ENCODE assay signal across 13 cellular contexts in the genomic region with DNA sequence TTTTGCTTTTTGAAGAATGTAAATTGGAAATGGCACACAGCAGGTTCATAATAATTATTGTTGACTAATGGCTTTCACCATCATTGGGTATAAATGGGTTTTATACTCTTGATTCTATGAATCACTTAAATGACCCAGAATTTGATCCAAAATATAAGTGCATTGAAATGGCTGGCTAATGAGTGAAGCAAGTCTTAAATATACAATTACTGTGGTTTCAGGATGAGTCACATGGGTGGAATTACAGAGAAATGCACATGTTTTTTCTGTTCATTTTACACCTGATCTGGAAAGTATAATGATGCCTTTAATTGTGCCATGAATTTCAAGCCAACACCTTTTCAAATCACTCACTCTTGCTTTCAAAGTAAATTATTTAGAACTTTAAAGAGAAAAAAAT.
DNase-seq lines count a peak whose midpoint lies in the region; ATAC-seq lines count a peak whose summit lies in the region.
"Had no signal": no experiment of that assay in that cellular context is flagged by ENCODE, and none has a peak within 500 bp of the region (broad histone marks: within the 10 kb centered on the region; RNA-seq: fewer than 3 reads in every experiment).

No MANE protein-coding gene starts in this region.

- DNase-seq in HCEC 1CT (peak; percentile 86), NCI-H2081 treated with DMSO at 0.1 percent for 48 hours (lab: John Stamatoyannopoulos, UW) (peak; percentile 23), dedifferentiated amniotic fluid mesenchymal stem cell (ENCODE audit: extremely low spot score) (peak; percentile 27), non-pigmented ciliary epithelial cell (ENCODE audit: low read depth) (peak; percentile 18), NCI-H1694 treated with DMSO at 0.1 percent for 48 hours (lab: John Stamatoyannopoulos, UW) (no peak)
- DNase-seq: activated CD8-positive, alpha-beta memory T cell treated with anti-CD3 and anti-CD28 coated beads, Interleukin-2, amount 50 U/mL, for 48 hours; immature natural killer cell; mucosa of descending colon; NCI-H1048; ovary; spleen had no signal

- ATAC-seq in GM18511 (IDR thresholded peaks at IDR 0.05; ENCODE audit: unreplicated experiment) (no peak), GM21367 (IDR thresholded peaks at IDR 0.05; ENCODE audit: unreplicated experiment) (no peak)
- ATAC-seq: mucosa of descending colon had no signal
